ENCODE assay signal across 1 cellular context in genomic region chr13:28357247-28357825, GRCh38.
TF ChIP-seq lines count a peak whose summit lies in the region.

No MANE protein-coding gene starts in this region.

TF ChIP-seq in IMR-90, 13 proteins besides CTCF, POLR2A, EP300 and RAD21 (continued from another document):
- no peak for TF ChIP-seq FOS (IDR thresholded peaks at IDR 0.05; ENCODE audit: low read depth, low read length)
- no peak for TF ChIP-seq NFE2L2 (IDR thresholded peaks at IDR 0.05; ENCODE audit: low read depth, low read length)
- TF ChIP-seq RFX5 (IDR thresholded peaks at IDR 0.05; ENCODE audit: low read depth, low read length), result no peak
- TF ChIP-seq MXI1 (IDR thresholded peaks at IDR 0.05; ENCODE audit: borderline replicate concordance, low read depth, low read length), result no peak
- no peak for TF ChIP-seq RCOR1 (IDR thresholded peaks at IDR 0.05; ENCODE audit: insufficient replicate concordance, low read length)
- TF ChIP-seq MAZ (IDR thresholded peaks at IDR 0.05; ENCODE audit: borderline replicate concordance, low read depth, low read length), result no peak
- no peak for TF ChIP-seq CEBPB (IDR thresholded peaks at IDR 0.05; ENCODE audit: low read depth, low read length)
- TF ChIP-seq MAFK (IDR thresholded peaks at IDR 0.05; ENCODE audit: low read depth, low read length), result no peak
- TF ChIP-seq CHD1 (IDR thresholded peaks at IDR 0.05; ENCODE audit: low read depth, low read length), result no peak
- TF ChIP-seq, protein P1, sequence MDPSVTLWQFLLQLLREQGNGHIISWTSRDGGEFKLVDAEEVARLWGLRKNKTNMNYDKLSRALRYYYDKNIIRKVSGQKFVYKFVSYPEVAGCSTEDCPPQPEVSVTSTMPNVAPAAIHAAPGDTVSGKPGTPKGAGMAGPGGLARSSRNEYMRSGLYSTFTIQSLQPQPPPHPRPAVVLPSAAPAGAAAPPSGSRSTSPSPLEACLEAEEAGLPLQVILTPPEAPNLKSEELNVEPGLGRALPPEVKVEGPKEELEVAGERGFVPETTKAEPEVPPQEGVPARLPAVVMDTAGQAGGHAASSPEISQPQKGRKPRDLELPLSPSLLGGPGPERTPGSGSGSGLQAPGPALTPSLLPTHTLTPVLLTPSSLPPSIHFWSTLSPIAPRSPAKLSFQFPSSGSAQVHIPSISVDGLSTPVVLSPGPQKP (IDR thresholded peaks at IDR 0.05; ENCODE audit: borderline replicate concordance, low read depth, low read length), result no peak
TF ChIP-seq in IMR-90: peak in this region for 0.
